16 cellular contexts compared by ENCODE assay signal in genomic region chr17:17565471-17566365, GRCh38. TPM values are rescaled to one million over a fixed set of nuclear protein-coding genes. Genes with fewer than 3 reads are reported as not detected.
A peak's percentile ranks its signal among the peaks of the same experiment; 100 is the strongest.
DNase-seq lines count a peak whose midpoint lies in the region; ATAC-seq and TF ChIP-seq lines count a peak whose summit lies in the region.
"Had no signal": no experiment of that assay in that cellular context is flagged by ENCODE, and none has a peak within 500 bp of the region (broad histone marks: within the 10 kb centered on the region; RNA-seq: fewer than 3 reads in every experiment).

No MANE protein-coding gene starts in this region.

- peak overlapping the region; percentile 9; the same call in 1 of the 2 replicates for H3K27ac ChIP-seq in RWPE1
- peak overlapping the region; percentile 96 for H3K27ac ChIP-seq in left ventricle myocardium inferior (replicated peaks)
- H3K27ac ChIP-seq: GM23248, pancreas, WERI-Rb-1 had no signal

- intact Hi-C loops in left ventricle myocardium inferior (cut with micrococcal nuclease): loop anchor here (5.0 to 10.0 kb wide), 2 partner anchors 61 to 143 kb away; no protein-coding TSS in a partner anchor

- no peaks in the 10 kb centered on the region for H3K9me3 Mint-ChIP-seq in osteocyte (ENCODE audit: unreplicated experiment)

- no peak for TF ChIP-seq POLR2A in GM18505 (IDR thresholded peaks at IDR 0.05; ENCODE audit: borderline replicate concordance, extremely low read depth, insufficient read depth, insufficient read length)

- no peaks in the 10 kb centered on the region for H3K27me3 ChIP-seq in left ventricle myocardium inferior (ENCODE audit: low read depth)
- H3K27me3 ChIP-seq: pancreas had no signal

- no peaks in the 10 kb centered on the region for H3K36me3 ChIP-seq in left ventricle myocardium inferior
- H3K36me3 ChIP-seq: pancreas, WERI-Rb-1 had no signal

- CTCF ChIA-PET in RWPE1 (lab: Yijun Ruan, JAX): interaction anchor here (0.9 to 1.2 kb wide), 2 partner anchors 69 to 211 kb away, joined by 3 read pairs; no protein-coding TSS in a partner anchor

- H3K4me1 ChIP-seq in left ventricle myocardium inferior: peaks cover 70% of the 10 kb centered on the region

- no peak overlapping the region for H3K4me3 Mint-ChIP-seq in osteocyte (ENCODE audit: unreplicated experiment)

- H3K4me3 ChIP-seq in left ventricle myocardium inferior: no peak overlapping the region
- H3K4me3 ChIP-seq: GM23248, pancreas had no signal

- POLR2A ChIA-PET in RWPE1 (lab: Yijun Ruan, JAX; ENCODE audit: low non-redundant PET): interaction anchor here (0.6 kb wide), 1 partner anchor 69 kb away, joined by 5 read pairs; the partner anchor contains the start of gene RASD1

- H3K36me3 Mint-ChIP-seq in osteocyte (ENCODE audit: unreplicated experiment): no peaks in the 10 kb centered on the region

- no peaks in the 10 kb centered on the region for H3K27me3 Mint-ChIP-seq in osteocyte (ENCODE audit: unreplicated experiment)

- peak overlapping the region; percentile 34 for H3K27ac Mint-ChIP-seq in osteocyte (ENCODE audit: unreplicated experiment)

- no peaks in the 10 kb centered on the region for H3K9me3 ChIP-seq in left ventricle myocardium inferior (replicated peaks)
- H3K9me3 ChIP-seq: pancreas had no signal

- H3K4me1 Mint-ChIP-seq in osteocyte (ENCODE audit: unreplicated experiment): peaks cover 16% of the 10 kb centered on the region

- TF ChIP-seq CTCF in RWPE1 (conservative IDR thresholded peaks at IDR 0.05; ENCODE audit: low read depth) (no peak), left ventricle myocardium inferior (IDR thresholded peaks at IDR 0.05; ENCODE audit: borderline replicate concordance) (no peak), osteocyte (IDR thresholded peaks at IDR 0.05) (no peak)

- DNase-seq in AG20443 (ENCODE audit: low spot score): peak; percentile 32
- no peak for DNase-seq in RWPE1 (ENCODE audit: low spot score)
- DNase-seq in left ventricle myocardium inferior: no peak
- no peak for DNase-seq in osteocyte (ENCODE audit: extremely low spot score, unreplicated experiment)
- no peak for DNase-seq in NOMO-1 treated with dmso at 0.1 percent for 144 hours (lab: John Stamatoyannopoulos, UW; ENCODE audit: unreplicated experiment)
- no peak for DNase-seq in NCI-H69 (lab: John Stamatoyannopoulos, UW)
- DNase-seq in NCI-H2196 (lab: John Stamatoyannopoulos, UW; ENCODE audit: unreplicated experiment): no peak
- DNase-seq: anterior cingulate cortex, dermis blood vessel endothelial cell, GM23248, NCI-H1694, NCI-H526, WERI-Rb-1 had no signal

- ATAC-seq in GM18505 (IDR thresholded peaks at IDR 0.05; ENCODE audit: unreplicated experiment): no peak
- ATAC-seq: Panc1, pancreas had no signal

RNA-seq across cellular contexts. Expression of gene PEMT, which starts 25.8 kb away (rescaled TPM):
- total RNA-seq in left ventricle myocardium inferior: 18.8 TPM
- total RNA-seq in osteocyte: 25.6 and 31.0 TPM in 2 replicates
